In the genomic region with DNA sequence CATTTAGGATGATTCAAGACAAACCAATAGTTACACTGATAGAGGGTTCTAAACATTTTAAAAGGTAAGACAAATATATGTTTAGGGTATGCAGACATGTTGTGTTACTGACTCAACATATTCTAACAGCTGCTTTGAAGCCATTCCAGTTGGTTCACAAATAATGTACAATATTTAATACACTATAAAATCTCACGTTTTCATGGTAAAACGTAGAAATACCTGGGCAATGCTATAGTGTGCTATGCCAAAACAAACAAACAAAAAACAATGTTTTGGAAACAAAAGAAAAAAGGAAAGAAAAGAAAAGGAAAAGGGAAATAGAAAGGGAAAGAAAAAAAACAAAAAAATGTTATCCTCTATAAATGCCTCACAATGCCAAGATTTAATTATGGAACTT, we compare ENCODE assay signal across 18 cellular contexts.
"Had no signal": no experiment of that assay in that cellular context is flagged by ENCODE, and none has a peak within 500 bp of the region (broad histone marks: within the 10 kb centered on the region; RNA-seq: fewer than 3 reads in every experiment).

No MANE protein-coding gene starts in this region.

- ATAC-seq: foreskin keratinocyte; left colon; natural killer cell treated with Interleukin-12 subunit alpha and Interleukin-12 subunit beta and Interleukin-15 and Interleukin-18, amount 100 ng/mL, for 72 hours; pancreas had no signal

- H3K9me3 Mint-ChIP-seq: natural killer cell treated with Interleukin-12 subunit alpha and Interleukin-12 subunit beta and Interleukin-15 and Interleukin-18, amount 100 ng/mL, for 72 hours; neural progenitor cell had no signal

- H3K27me3 Mint-ChIP-seq: stimulated activated naive CD8-positive, alpha-beta T cell treated with anti-CD3 and anti-CD28 coated beads, Interleukin-15, Interleukin-2, amounts not matched to agents 100 ng/mL and 50 ng/mL, for 24 hours had no signal

- H3K4me1 ChIP-seq: foreskin keratinocyte, pancreas had no signal

- DNase-seq: cortex of kidney; effector memory CD4-positive, alpha-beta T cell; esophagus squamous epithelium; foreskin keratinocyte; head of caudate nucleus; left colon; occipital lobe; pancreas; right cardiac atrium; stimulated activated CD4-positive, alpha-beta T cell treated with anti-CD3 and anti-CD28 coated beads, Interleukin-2, amount 100 ng/mL, for 48 hours; tibial artery; upper lobe of left lung; uterus had no signal

- FAIRE-seq: pancreas had no signal

- H3K9ac ChIP-seq: neural progenitor cell had no signal

- H3K4me3 ChIP-seq: esophagus squamous epithelium, hepatocyte, neural progenitor cell, pancreas, smooth muscle cell, tibial artery, upper lobe of left lung, uterus had no signal

- H3K4me2 ChIP-seq: hepatocyte, neural progenitor cell, smooth muscle cell had no signal

- H3K27me3 ChIP-seq: esophagus squamous epithelium, foreskin keratinocyte, hepatocyte, neural progenitor cell, pancreas, tibial artery, upper lobe of left lung, uterus had no signal

- H3K36me3 ChIP-seq: esophagus squamous epithelium, neural progenitor cell, pancreas, upper lobe of left lung, uterus had no signal

- H3K9me3 ChIP-seq: esophagus squamous epithelium, pancreas, tibial artery, upper lobe of left lung, uterus had no signal

- H3K27ac ChIP-seq: esophagus squamous epithelium, foreskin keratinocyte, hepatocyte, neural progenitor cell, pancreas, tibial artery, upper lobe of left lung, uterus had no signal

- H3K27ac Mint-ChIP-seq: natural killer cell treated with Interleukin-12 subunit alpha and Interleukin-12 subunit beta and Interleukin-15 and Interleukin-18, amount 100 ng/mL, for 72 hours; neural progenitor cell; stimulated activated naive CD8-positive, alpha-beta T cell treated with anti-CD3 and anti-CD28 coated beads, Interleukin-15, Interleukin-2, amounts not matched to agents 100 ng/mL and 50 ng/mL, for 24 hours had no signal

- H2AFZ ChIP-seq: hepatocyte, neural progenitor cell had no signal

- H3K36me3 Mint-ChIP-seq: natural killer cell treated with Interleukin-12 subunit alpha and Interleukin-12 subunit beta and Interleukin-15 and Interleukin-18, amount 100 ng/mL, for 72 hours; neural progenitor cell had no signal

- H3K4me3 Mint-ChIP-seq: natural killer cell treated with Interleukin-12 subunit alpha and Interleukin-12 subunit beta and Interleukin-15 and Interleukin-18, amount 100 ng/mL, for 72 hours; neural progenitor cell; stimulated activated naive CD8-positive, alpha-beta T cell treated with anti-CD3 and anti-CD28 coated beads, Interleukin-15, Interleukin-2, amounts not matched to agents 100 ng/mL and 50 ng/mL, for 24 hours had no signal
